17 cellular contexts compared by ENCODE assay signal in the genomic region with DNA sequence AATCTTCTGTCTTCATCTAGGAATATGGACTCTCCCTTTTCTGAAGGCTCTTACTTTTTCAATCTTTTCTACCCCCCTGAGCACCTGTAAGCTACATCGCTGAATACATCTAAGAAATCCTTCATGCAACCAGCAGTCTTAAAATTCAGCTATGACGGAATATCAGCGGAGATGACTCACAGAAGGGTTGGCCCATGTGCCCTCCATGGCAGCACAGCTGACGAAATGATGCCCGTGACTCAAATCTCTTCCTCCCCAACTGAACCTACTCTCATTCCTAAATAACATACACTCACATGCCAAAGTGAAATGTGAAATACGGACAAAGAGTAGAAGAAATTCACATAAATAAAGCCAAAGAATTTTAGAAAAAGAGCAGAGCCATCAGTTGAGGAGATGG. TPM values are rescaled to one million over a fixed set of nuclear protein-coding genes. Genes with fewer than 3 reads are reported as not detected.
A peak's percentile ranks its signal among the peaks of the same experiment; 100 is the strongest.
DNase-seq lines count a peak whose midpoint lies in the region; ATAC-seq and TF ChIP-seq lines count a peak whose summit lies in the region.
"Had no signal": no experiment of that assay in that cellular context is flagged by ENCODE, and none has a peak within 500 bp of the region (broad histone marks: within the 10 kb centered on the region; RNA-seq: fewer than 3 reads in every experiment).

No MANE protein-coding gene starts in this region.

- no peaks in the 10 kb centered on the region for H3K79me2 ChIP-seq in smooth muscle cell (ENCODE audit: low read depth)

- DNase-seq in activated T-cell treated with anti-CD3 and anti-CD28 coated beads, Interleukin-2, amount 50 U/mL, for 72 hours: no peak
- DNase-seq in activated T-cell treated with anti-CD3 and anti-CD28 coated beads, Interleukin-2, amount 50 U/mL, for 1 hour: no peak
- DNase-seq in T-cell: no peak
- DNase-seq in epithelial cell of esophagus (ENCODE audit: low read depth): peak; percentile 56
- DNase-seq in smooth muscle cell (lab: John Stamatoyannopoulos, UW; ENCODE audit: unreplicated experiment): no peak
- no peak for DNase-seq in posterior cingulate gyrus
- DNase-seq in NCI-H1930 (lab: John Stamatoyannopoulos, UW): no peak
- no peak for DNase-seq in foreskin keratinocyte
- DNase-seq: ACHN; activated naive CD4-positive, alpha-beta T cell treated with anti-CD3 and anti-CD28 coated beads, Interleukin-2, amount 50 U/mL, for 16 hours; hippocampal formation; NK-92 treated with Interleukin-12 subunit alpha and Interleukin-12 subunit beta, amount 100 ng/mL, for 24 hours; occipital lobe; stimulated activated CD4-positive, alpha-beta T cell treated with anti-CD3 and anti-CD28 coated beads, Interleukin-12 subunit alpha, Interleukin-12 subunit beta, amount 100 ng/mL, for 4 hours; upper lobe of right lung had no signal

- no peak for ATAC-seq in activated T-cell treated with anti-CD3 and anti-CD28 coated beads, Interleukin-2, amount 50 U/mL, for 72 hours (replicated peaks in 1 of 2)
- no peak for ATAC-seq in T-cell (replicated peaks in 1 of 4)
- ATAC-seq in foreskin keratinocyte: no peak
- ATAC-seq: SK-N-SH treated with all-trans-retinoic acid at 6 μM for 48 hours, upper lobe of right lung had no signal

- no peak for TF ChIP-seq CTCF in epithelial cell of esophagus (IDR thresholded peaks at IDR 0.05; ENCODE audit: insufficient read depth, low read depth, low read length, missing control alignments)
- no peak for TF ChIP-seq CTCF in smooth muscle cell (IDR thresholded peaks at IDR 0.05; ENCODE audit: borderline replicate concordance, insufficient read depth, poor library complexity, severe bottlenecking)
- TF ChIP-seq CTCF in foreskin keratinocyte (conservative IDR thresholded peaks at IDR 0.05): no peak

- H3K4me1 Mint-ChIP-seq in activated T-cell treated with anti-CD3 and anti-CD28 coated beads, Interleukin-2, amount 50 U/mL, for 72 hours (ENCODE audit: low read depth): peaks cover 3% of the 10 kb centered on the region
- no peaks in the 10 kb centered on the region for H3K4me1 Mint-ChIP-seq in T-cell

- H2AFZ ChIP-seq in smooth muscle cell (ENCODE audit: low read depth): no peak overlapping the region

- no peak overlapping the region for H3K4me2 ChIP-seq in smooth muscle cell
- H3K4me2 ChIP-seq: KMS-11 had no signal

- peak overlapping the region; percentile 4 for H3K27ac Mint-ChIP-seq in activated T-cell treated with anti-CD3 and anti-CD28 coated beads, Interleukin-2, amount 50 U/mL, for 72 hours
- H3K27ac Mint-ChIP-seq in T-cell: peak overlapping the region; percentile 19 to 29

- H3K4me1 ChIP-seq in smooth muscle cell (ENCODE audit: low read depth): no peaks in the 10 kb centered on the region
- no peaks in the 10 kb centered on the region for H3K4me1 ChIP-seq in foreskin keratinocyte
- H3K4me1 ChIP-seq: upper lobe of right lung had no signal

- H3K27me3 Mint-ChIP-seq in activated T-cell treated with anti-CD3 and anti-CD28 coated beads, Interleukin-2, amount 50 U/mL, for 72 hours (ENCODE audit: low read depth): no peaks in the 10 kb centered on the region
- no peaks in the 10 kb centered on the region for H3K27me3 Mint-ChIP-seq in T-cell

- H3K27ac ChIP-seq in smooth muscle cell (ENCODE audit: low read depth) (peak overlapping the region; percentile 78), foreskin keratinocyte (no peak overlapping the region)
- H3K27ac ChIP-seq: KMS-11, upper lobe of right lung had no signal

- no peaks in the 10 kb centered on the region for H3K36me3 ChIP-seq in smooth muscle cell (ENCODE audit: low read depth)

- no peaks in the 10 kb centered on the region for H3K9me3 ChIP-seq in smooth muscle cell (replicated peaks; ENCODE audit: low read depth)
- H3K9me3 ChIP-seq: upper lobe of right lung had no signal

- CTCF ChIA-PET in T-cell (lab: Charles Lee): interaction anchor here in 1 of 2 donors (0.5 kb wide), 1 partner anchor 17 kb away, joined by 3 read pairs; no protein-coding TSS in a partner anchor

- H3K9ac ChIP-seq in smooth muscle cell (ENCODE audit: low read depth): peak overlapping the region; percentile 56
- H3K9ac ChIP-seq: KMS-11 had no signal

- 74% methylated on average over 6 of the region's 6 CpGs for WGBS in smooth muscle cell (ENCODE audit: low lambda C conversion rate)

- intact Hi-C loops in posterior cingulate gyrus (cut with DNase I): no loop called here

- H3K27me3 ChIP-seq in smooth muscle cell (ENCODE audit: low read depth) (no peaks in the 10 kb centered on the region), foreskin keratinocyte (no peaks in the 10 kb centered on the region)
- H3K27me3 ChIP-seq: upper lobe of right lung had no signal

- H3K4me3 ChIP-seq in epithelial cell of esophagus (ENCODE audit: low read length): no peak overlapping the region
- no peak overlapping the region for H3K4me3 ChIP-seq in smooth muscle cell
- H3K4me3 ChIP-seq: upper lobe of right lung had no signal

- peaks cover 4 to 17% of the 10 kb centered on the region in 2 donors for H3K36me3 Mint-ChIP-seq in activated T-cell treated with anti-CD3 and anti-CD28 coated beads, Interleukin-2, amount 50 U/mL, for 72 hours (ENCODE audit: insufficient read depth in 2 of 2)
- H3K36me3 Mint-ChIP-seq in T-cell: peaks cover 52% of the 10 kb centered on the region

- no peaks in the 10 kb centered on the region for H4K20me1 ChIP-seq in smooth muscle cell (ENCODE audit: low read depth)

- H3K4me3 Mint-ChIP-seq in activated T-cell treated with anti-CD3 and anti-CD28 coated beads, Interleukin-2, amount 50 U/mL, for 72 hours: no peak overlapping the region
- no peak overlapping the region for H3K4me3 Mint-ChIP-seq in T-cell

- H3F3A ChIP-seq in smooth muscle cell (ENCODE audit: low read depth): peaks cover 8% of the 10 kb centered on the region

- POLR2A ChIA-PET in T-cell (lab: Charles Lee): no interaction called here

- no peaks in the 10 kb centered on the region for H3K9me3 Mint-ChIP-seq in activated T-cell treated with anti-CD3 and anti-CD28 coated beads, Interleukin-2, amount 50 U/mL, for 72 hours
- H3K9me3 Mint-ChIP-seq in T-cell: no peaks in the 10 kb centered on the region

RNA-seq across cellular contexts. Expression of a gene that starts 30.3 kb away (rescaled TPM):
- total RNA-seq in activated T-cell treated with anti-CD3 and anti-CD28 coated beads, Interleukin-2, amount 50 U/mL, for 72 hours: 100 to 1,000 TPM; 129 to 134 TPM
- 10 to 100 TPM in 3 of 5 donors, 1 to 10 TPM in 2; 6.2 to 14.7 (median 11.9) TPM for total RNA-seq in T-cell
- total RNA-seq in smooth muscle cell: 9.9 and 18.5 TPM in 2 replicates
- polyA plus RNA-seq in smooth muscle cell: 10.0 and 12.5 TPM in 2 replicates
- 38.1 and 43.7 TPM in 2 replicates for total RNA-seq in foreskin keratinocyte
- 13.1 and 18.2 TPM in 2 replicates for polyA plus RNA-seq in foreskin keratinocyte
